ENCODE assay signal across 9 cellular contexts in the genomic region with DNA sequence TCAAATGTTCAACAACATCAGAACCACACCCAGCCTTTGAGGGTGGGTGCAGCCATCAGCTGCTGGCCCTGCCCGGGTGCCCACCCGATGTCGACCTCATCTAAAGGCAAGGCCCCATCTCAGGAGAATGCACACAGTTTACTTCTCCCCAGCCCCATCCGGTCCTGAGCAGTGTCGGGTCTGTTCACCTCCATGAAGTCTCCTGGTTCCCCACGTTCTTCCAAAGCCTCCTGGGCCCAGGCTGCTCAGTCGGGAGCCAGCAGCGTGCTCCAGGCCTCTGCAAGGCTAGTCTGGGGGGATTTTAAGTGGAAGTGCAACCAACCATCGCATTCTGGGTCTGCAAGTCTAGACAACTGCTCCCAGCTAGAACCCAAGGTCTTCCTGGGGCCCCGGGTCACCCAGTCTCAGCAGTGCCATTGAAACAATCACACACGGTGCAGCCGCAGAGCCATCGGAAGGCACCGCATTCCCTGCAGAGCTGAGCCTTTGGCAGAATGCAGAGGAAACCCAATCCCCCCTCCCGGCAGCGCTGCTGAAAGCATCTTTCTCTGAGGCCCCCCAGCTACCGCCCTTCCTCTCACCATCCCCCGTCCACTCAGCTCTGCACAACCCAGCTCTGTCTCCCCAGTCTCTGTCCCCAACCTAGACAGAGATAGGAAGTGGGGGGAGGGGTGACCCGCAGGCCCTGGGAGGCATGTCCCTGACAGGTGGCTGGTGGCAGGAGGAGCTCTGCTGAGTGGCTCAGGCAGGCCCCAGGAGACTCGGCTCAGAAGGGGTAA. TPM values are rescaled to one million over a fixed set of nuclear protein-coding genes. Genes with fewer than 3 reads are reported as not detected.
A peak's percentile ranks its signal among the peaks of the same experiment; 100 is the strongest.
DNase-seq lines count a peak whose midpoint lies in the region; ATAC-seq and TF ChIP-seq lines count a peak whose summit lies in the region.
"Had no signal": no experiment of that assay in that cellular context is flagged by ENCODE, and none has a peak within 500 bp of the region (broad histone marks: within the 10 kb centered on the region; RNA-seq: fewer than 3 reads in every experiment).

No MANE protein-coding gene starts in this region.

- H3K27me3 ChIP-seq in right lobe of liver = no peaks in the 10 kb centered on the region

- TF ChIP-seq POLR2A in right lobe of liver (IDR thresholded peaks at IDR 0.05) = no peak

- peak; percentile 79 for ATAC-seq in GM18511 (IDR thresholded peaks at IDR 0.05; ENCODE audit: unreplicated experiment)
- ATAC-seq in GM21576 (IDR thresholded peaks at IDR 0.05; ENCODE audit: unreplicated experiment) = peak; percentile 66
- ATAC-seq in right lobe of liver = peak in 2 of 4 donors; percentile 9 to 29
- no peak for ATAC-seq in GM18858 (IDR thresholded peaks at IDR 0.05; ENCODE audit: unreplicated experiment)
- ATAC-seq in HG02852 (IDR thresholded peaks at IDR 0.05; ENCODE audit: unreplicated experiment) = no peak
- ATAC-seq in GM18873 (IDR thresholded peaks at IDR 0.05; ENCODE audit: low FRiP score, unreplicated experiment) = no peak

- DNase-seq in NCI-H2171 treated with DMSO at 0.1 percent for 48 hours (lab: John Stamatoyannopoulos, UW) (peak; percentile 85), right lobe of liver (peak in 2 of 3 donors; percentile 49 to 56), dedifferentiated amniotic fluid mesenchymal stem cell (ENCODE audit: extremely low spot score) (no peak)

- TF ChIP-seq CTCF in right lobe of liver (IDR thresholded peaks at IDR 0.05) = no peak

- intact Hi-C loops in right lobe of liver (cut with DNase I) = no loop called here

- no peak overlapping the region for H3K4me3 ChIP-seq in right lobe of liver
- H3K4me3 ChIP-seq: upper lobe of left lung had no signal

- WGBS in right lobe of liver (ENCODE audit: insufficient coverage, low coverage, low lambda C conversion rate, missing lambda C conversion rate) = 52% methylated on average over 6 of the region's 20 CpGs

- no peaks in the 10 kb centered on the region for H3K9me3 ChIP-seq in right lobe of liver

- H3K36me3 ChIP-seq in right lobe of liver = no peaks in the 10 kb centered on the region
- H3K36me3 ChIP-seq: upper lobe of left lung had no signal

- peaks cover 0 to 7% (median 3%) of the 10 kb centered on the region in 4 donors for H3K4me1 ChIP-seq in right lobe of liver

- no peak overlapping the region for H3K27ac ChIP-seq in right lobe of liver
- H3K27ac ChIP-seq: upper lobe of left lung had no signal

RNA-seq across cellular contexts. Expression of a gene that starts 8.5 kb away (rescaled TPM):
- 1 to 10 TPM in 1 of 6 experiments, under 1 TPM in 5; 0.11 to 1.1 (median 0.50) TPM for total RNA-seq in right lobe of liver

RNA-seq across cellular contexts. Expression of a gene that starts 29.9 kb away (rescaled TPM):
- under 1 TPM in 4 of 6 experiments, not detected in 2; 0.04 to 0.19 (median 0.11) TPM for total RNA-seq in right lobe of liver

RNA-seq across cellular contexts. Expression of a gene that starts 47.8 kb away (rescaled TPM):
- total RNA-seq in right lobe of liver = 10 to 100 TPM; 24.4 to 54.2 (median 35.9) TPM

RNA-seq across cellular contexts. Expression of a gene that starts 50.2 kb away (rescaled TPM):
- 1 to 10 TPM in 1 of 6 experiments, under 1 TPM in 2, not detected in 3; 0.27 to 1.4 (median 0.31) TPM for total RNA-seq in right lobe of liver

Comparison
In these comparisons a context has a peak if more than half of its experiments do, and no peak if none do; other contexts are left out.
1. ATAC-seq: peak in GM18511 (single experiment) and GM21576 (single experiment); none in GM18858 (single experiment), HG02852 (single experiment) and GM18873 (single experiment).